15 cellular contexts compared by ENCODE assay signal in the genomic region with DNA sequence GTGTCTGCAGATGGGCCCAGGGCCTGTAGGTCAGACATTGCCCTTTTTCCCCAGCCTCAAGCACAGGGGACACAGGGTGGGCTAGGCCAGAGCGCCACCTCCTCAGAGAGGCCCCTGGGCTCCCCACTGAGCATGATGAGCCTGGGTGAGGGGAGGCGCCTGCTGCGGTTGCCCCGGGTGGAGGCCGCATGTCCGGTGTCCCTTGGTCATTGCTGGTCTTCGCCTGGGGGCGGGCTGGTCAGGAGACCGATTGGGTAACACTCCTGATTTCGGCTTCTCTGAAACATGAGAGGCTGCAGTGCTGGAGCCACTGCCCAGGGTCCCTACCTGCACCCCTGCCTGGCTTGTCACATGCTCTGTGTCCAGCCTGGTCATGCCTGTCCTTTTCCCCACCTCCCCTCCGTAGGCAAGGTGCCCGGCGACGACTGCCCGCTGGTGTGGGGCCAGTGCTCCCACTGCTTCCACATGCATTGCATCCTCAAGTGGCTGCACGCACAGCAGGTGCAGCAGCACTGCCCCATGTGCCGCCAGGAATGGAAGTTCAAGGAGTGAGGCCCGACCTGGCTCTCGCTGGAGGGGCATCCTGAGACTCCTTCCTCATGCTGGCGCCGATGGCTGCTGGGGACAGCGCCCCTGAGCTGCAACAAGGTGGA. TPM values are rescaled to one million over a fixed set of nuclear protein-coding genes. Genes with fewer than 3 reads are reported as not detected.
DNase-seq lines count a peak whose midpoint lies in the region; ATAC-seq and TF ChIP-seq lines count a peak whose summit lies in the region.
"Had no signal": no experiment of that assay in that cellular context is flagged by ENCODE, and none has a peak within 500 bp of the region (broad histone marks: within the 10 kb centered on the region; RNA-seq: fewer than 3 reads in every experiment).

No MANE protein-coding gene starts in this region.

- H4K20me1 ChIP-seq in PC-3 (ENCODE audit: low read length) = no peaks in the 10 kb centered on the region

- no peaks in the 10 kb centered on the region for H3K27me3 ChIP-seq in ACC112 (ENCODE audit: insufficient read depth, low read length)
- H3K27me3 ChIP-seq in PC-3 (ENCODE audit: low read length) = no peaks in the 10 kb centered on the region
- peaks cover 0 to 29% (median 16%) of the 10 kb centered on the region in 7 donors for H3K27me3 ChIP-seq in spleen (replicated peaks in 1 of 7)

- H3K4me1 ChIP-seq in ACC112 (ENCODE audit: control insufficient read depth, insufficient read depth, low read length, unreplicated experiment) = peaks cover 20% of the 10 kb centered on the region
- H3K4me1 ChIP-seq in PC-3 (ENCODE audit: insufficient read depth, low read length) = peaks cover 34% of the 10 kb centered on the region
- peaks cover 0 to 24% (median 18%) of the 10 kb centered on the region in 6 donors for H3K4me1 ChIP-seq in spleen

- CTCF ChIA-PET in PC-3 (lab: Charles Lee) = no interaction called here

- peak overlapping the region; percentile 91 for H3K27ac ChIP-seq in ACC112 (ENCODE audit: low read depth, low read length)
- peak overlapping the region; percentile 100 for H3K27ac ChIP-seq in PC-3 (ENCODE audit: low read length)
- H3K27ac ChIP-seq in cingulate gyrus (ENCODE audit: low read depth, low read length) = peak overlapping the region; percentile 65
- H3K27ac ChIP-seq in spleen = no peak overlapping the region

- H3K4me3 ChIP-seq in ACC112 (ENCODE audit: low read depth, low read length) (no peak overlapping the region), PC-3 (ENCODE audit: low read length) (peak overlapping the region; percentile 43; the same call in 1 of the 2 replicates), spleen (no peak overlapping the region)

- ATAC-seq in PC-3 (no peak), GM18861 (IDR thresholded peaks at IDR 0.05; ENCODE audit: unreplicated experiment) (no peak)

- TF ChIP-seq CTCF in PC-3 (conservative IDR thresholded peaks at IDR 0.05; ENCODE audit: low read depth, low read length) (no peak), spleen (IDR thresholded peaks at IDR 0.05 in 8 of 11, conservative IDR thresholded peaks at IDR 0.05 in 3 of 11) (no peak)

- TF ChIP-seq POLR2A in spleen (IDR thresholded peaks at IDR 0.05) = no peak

- POLR2A ChIA-PET in PC-3 (lab: Charles Lee; ENCODE audit: unreplicated experiment) = no interaction called here

- no peaks in the 10 kb centered on the region for H3K9me2 ChIP-seq in PC-3 (replicated peaks; ENCODE audit: low read length)

- peaks cover 18% of the 10 kb centered on the region for H3F3A ChIP-seq in PC-3 (ENCODE audit: low read length, unreplicated experiment)

- H3K36me3 ChIP-seq in ACC112 (ENCODE audit: insufficient read depth, low read length) (peaks cover 10% of the 10 kb centered on the region; the same call in 1 of the 2 replicates), PC-3 (ENCODE audit: low read depth, low read length) (peaks cover 12% of the 10 kb centered on the region), spleen (peaks cover 0 to 79% (median 61%) of the 10 kb centered on the region in 6 donors)

- BruUV-seq in PC-3 (replicated peaks; lab: Mats Ljungman, UMichigan) = no TSS peak

- H3K9me3 ChIP-seq in PC-3 (ENCODE audit: low read length) = no peaks in the 10 kb centered on the region
- no peaks in the 10 kb centered on the region for H3K9me3 ChIP-seq in spleen

- WGBS in spleen, 5 donors = 90 to 97% (median 94%) methylated on average over 15 to 22 of the region's 22 CpGs

- H3K9ac ChIP-seq in PC-3 (ENCODE audit: low read length) = peak overlapping the region; percentile 88

- H3K4me2 ChIP-seq in PC-3 (ENCODE audit: low read length) = peak overlapping the region; percentile 84

- H3K79me2 ChIP-seq in ACC112 (ENCODE audit: control insufficient read depth, insufficient read depth, low read length, unreplicated experiment) (no peaks in the 10 kb centered on the region), PC-3 (ENCODE audit: low read length) (peaks cover 19% of the 10 kb centered on the region)

- H2AFZ ChIP-seq in ACC112 (ENCODE audit: low read length, unreplicated experiment) (no peak overlapping the region), PC-3 (ENCODE audit: low read length) (no peak overlapping the region)

- DNase-seq in PC-3 = no peak
- peak; percentile 74 for DNase-seq in posterior vena cava (ENCODE audit: low spot score)
- DNase-seq in spleen = no peak
- no peak for DNase-seq in superior temporal gyrus (ENCODE audit: extremely low spot score)
- no peak for DNase-seq in NCI-H524 (lab: John Stamatoyannopoulos, UW)
- DNase-seq: AML-193, DMS53, NCI-H1436, NCI-H2081 treated with DMSO at 0.1 percent for 48 hours, NCI-H2227 treated with DMSO at 0.1 percent for 48 hours, NCI-H69, SHP77 had no signal

- intact Hi-C loops in PC-3 (cut with micrococcal nuclease) = no loop called here
- intact Hi-C loops in posterior vena cava (cut with DNase I) = no loop called here
- intact Hi-C loops in spleen (cut with DNase I; ENCODE audit: low total_unique reads) = no loop called here

RNA-seq across cellular contexts. Expression of a gene that starts 2.4 kb away (rescaled TPM):
- total RNA-seq in PC-3 (2014; rRNA removed) (0.07 and 0.17 TPM in 2 replicates), posterior vena cava (under 1 TPM; 0.29 to 0.46 TPM), spleen (1 to 10 TPM in 3 of 7 donors, under 1 TPM in 3, not detected in 1; 0.23 to 2.9 (median 0.74) TPM)
- polyA plus RNA-seq in spleen = 1 to 10 TPM; 2.2 to 4.8 (median 3.0) TPM

RNA-seq across cellular contexts. Expression of a gene that starts 8.1 kb away (rescaled TPM):
- total RNA-seq in PC-3 (2014; rRNA removed) (243 and 268 TPM in 2 replicates), posterior vena cava (10 to 100 TPM; 73.3 to 84.8 TPM), spleen (10 to 100 TPM; 52.9 to 99.4 (median 54.9) TPM)
- 100 to 1,000 TPM; 113 to 184 (median 179) TPM for polyA plus RNA-seq in spleen

RNA-seq across cellular contexts. Expression of a gene that starts 8.3 kb away (rescaled TPM):
- total RNA-seq in PC-3 (2014; rRNA removed) = 496 and 633 TPM in 2 replicates
- total RNA-seq in posterior vena cava = 10 to 100 TPM; 34.3 to 36.3 TPM
- total RNA-seq in spleen = 10 to 100 TPM; 31.5 to 70.0 (median 50.7) TPM
- polyA plus RNA-seq in spleen = 10 to 100 TPM; 23.6 to 56.6 (median 45.7) TPM

RNA-seq across cellular contexts. Expression of a gene that starts 11.6 kb away (rescaled TPM):
- total RNA-seq in PC-3 (2014; rRNA removed) (33.3 and 42.7 TPM in 2 replicates), posterior vena cava (10 to 100 TPM in 1 of 2 donors, 1 to 10 TPM in 1; 8.7 to 14.9 TPM), spleen (10 to 100 TPM; 12.5 to 25.5 (median 14.6) TPM)
- 10 to 100 TPM; 16.1 to 22.7 (median 19.4) TPM for polyA plus RNA-seq in spleen

RNA-seq across cellular contexts. Expression of a gene that starts 18.3 kb away (rescaled TPM):
- 51.6 and 70.8 TPM in 2 replicates for total RNA-seq in PC-3 (2014; rRNA removed)
- 10 to 100 TPM; 11.8 to 13.1 TPM for total RNA-seq in posterior vena cava
- total RNA-seq in spleen = 10 to 100 TPM; 34.5 to 53.1 (median 37.5) TPM
- 10 to 100 TPM; 28.5 to 54.5 (median 54.2) TPM for polyA plus RNA-seq in spleen

Comparison
In these comparisons a context has a peak if more than half of its experiments do, and no peak if none do; other contexts are left out.
1. H3K27ac ChIP-seq: peak in ACC112 (single experiment), PC-3 (single experiment) and cingulate gyrus (single experiment); none in spleen (0 of 8).